In genomic region chr20:1165941-1166340, GRCh38 we compare ENCODE assay signal across 1 cellular context.
TF ChIP-seq lines count a peak whose summit lies in the region.

No MANE protein-coding gene starts in this region.

TF ChIP-seq in HepG2, 621 proteins besides CTCF, POLR2A, EP300 and RAD21 (continued from another document):
- TF ChIP-seq ZBTB33 (CRISPR knock-in tag; IDR thresholded peaks at IDR 0.05) (peak; percentile 35; the same call in 1 of the 2 replicates), PHF21A (CRISPR knock-in tag; IDR thresholded peaks at IDR 0.05) (no peak), ZFP41 (CRISPR knock-in tag; IDR thresholded peaks at IDR 0.05; ENCODE audit: borderline replicate concordance) (peak; percentile 68; the same call in 1 of the 2 replicates), TCF7 (IDR thresholded peaks at IDR 0.05; ENCODE audit: low read depth) (0 out of 2 replicates have a peak, but pooled peaks have one; percentile 26), NR2C2 (CRISPR knock-in tag; IDR thresholded peaks at IDR 0.05; ENCODE audit: borderline replicate concordance) (peak; percentile 84), HDAC1 (CRISPR knock-in tag; IDR thresholded peaks at IDR 0.05) (no peak), PAXIP1 (CRISPR knock-in tag; conservative IDR thresholded peaks at IDR 0.05) (peak; percentile 73; the same call in 1 of the 2 replicates)
